Comparison of ENCODE assay signal across 8 cellular contexts in the genomic region with DNA sequence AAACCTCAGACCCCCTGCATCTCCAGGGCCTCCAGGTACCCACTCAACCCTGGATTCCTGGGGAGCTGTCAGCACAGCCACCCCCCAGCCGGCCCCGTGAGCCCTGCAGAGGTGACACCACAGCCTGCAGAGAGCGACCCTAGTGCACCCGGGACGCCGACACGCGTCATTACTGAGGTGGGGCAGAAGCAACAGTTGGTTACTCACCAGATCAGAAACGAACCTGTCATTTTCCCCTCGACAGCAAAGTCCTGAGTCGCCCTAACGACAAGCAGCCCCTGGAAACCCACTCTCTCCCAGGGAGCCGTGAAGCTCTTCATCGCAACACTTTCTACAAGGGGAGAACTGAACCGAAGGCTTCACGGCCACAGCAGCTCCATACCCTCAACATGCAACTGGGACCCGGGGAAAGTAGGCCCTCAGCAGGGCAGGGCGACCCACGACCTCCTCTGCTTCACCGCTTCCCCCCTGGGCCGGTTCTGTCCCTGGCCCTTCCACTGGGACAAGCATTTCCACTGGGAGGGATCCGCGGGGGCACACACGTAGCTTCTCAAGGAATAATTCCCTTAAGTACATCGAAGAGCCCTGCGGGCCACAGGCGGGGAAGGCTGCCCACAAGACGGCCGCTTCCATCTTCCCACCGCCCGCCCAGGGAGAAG. TPM values are rescaled to one million over a fixed set of nuclear protein-coding genes. Genes with fewer than 3 reads are reported as not detected.
DNase-seq lines count a peak whose midpoint lies in the region; ATAC-seq, FAIRE-seq and TF ChIP-seq lines count a peak whose summit lies in the region.

No MANE protein-coding gene starts in this region.

- no peaks in the 10 kb centered on the region; the same call in 1 of the 2 replicates for H3K27me3 Mint-ChIP-seq in HFFc6 (ENCODE audit: insufficient read depth)
- no peaks in the 10 kb centered on the region for H3K27me3 Mint-ChIP-seq in dendritic cell treated with granulocyte-macrophage colony-stimulating factor and Interleukin-4, amounts not matched to agents 40 ng/mL and 50 ng/mL, for 4 days
- no peaks in the 10 kb centered on the region for H3K27me3 Mint-ChIP-seq in naive B cell
- H3K27me3 Mint-ChIP-seq in stimulated activated naive CD8-positive, alpha-beta T cell treated with anti-CD3 and anti-CD28 coated beads, Interleukin-15, amount 100 ng/mL, for 72 hours = no peaks in the 10 kb centered on the region

- peak overlapping the region; percentile 94 for H3K27ac Mint-ChIP-seq in HFFc6
- peak overlapping the region; percentile 84 for H3K27ac Mint-ChIP-seq in dendritic cell treated with granulocyte-macrophage colony-stimulating factor and Interleukin-4, amounts not matched to agents 40 ng/mL and 50 ng/mL, for 4 days
- peak overlapping the region; percentile 14 to 87 (median 80) for H3K27ac Mint-ChIP-seq in naive B cell
- H3K27ac Mint-ChIP-seq in stimulated activated naive CD8-positive, alpha-beta T cell treated with anti-CD3 and anti-CD28 coated beads, Interleukin-15, amount 100 ng/mL, for 72 hours = peak overlapping the region; percentile 97 to 99

- H3K4me3 Mint-ChIP-seq in HFFc6 (peak overlapping the region; percentile 94), naive B cell (peak overlapping the region; percentile 78 to 92 (median 86))
- H3K4me3 Mint-ChIP-seq in dendritic cell treated with granulocyte-macrophage colony-stimulating factor and Interleukin-4, amounts not matched to agents 40 ng/mL and 50 ng/mL, for 4 days = peak overlapping the region; percentile 83
- peak overlapping the region; percentile 94 to 96 for H3K4me3 Mint-ChIP-seq in stimulated activated naive CD8-positive, alpha-beta T cell treated with anti-CD3 and anti-CD28 coated beads, Interleukin-15, amount 100 ng/mL, for 72 hours

- intact Hi-C loops in dendritic cell treated with granulocyte-macrophage colony-stimulating factor and Interleukin-4, amounts not matched to agents 40 ng/mL and 50 ng/mL, for 4 days (cut with micrococcal nuclease) = no loop called here

- peak; percentile 39 for DNase-seq in HFFc6
- peak; percentile 55 for DNase-seq in activated CD4-positive, alpha-beta T cell treated with anti-CD3 and anti-CD28 coated beads for 1 hour
- DNase-seq in naive B cell = no peak
- peak; percentile 55 to 70 for DNase-seq in stimulated activated naive CD8-positive, alpha-beta T cell treated with anti-CD3 and anti-CD28 coated beads, Interleukin-15, amount 100 ng/mL, for 72 hours
- DNase-seq in NCI-H82 treated with DMSO at 0.1 percent for 48 hours (lab: John Stamatoyannopoulos, UW; ENCODE audit: unreplicated experiment) = no peak
- no peak for DNase-seq in frontal cortex (ENCODE audit: low spot score in 2 of 2)

- H3K36me3 Mint-ChIP-seq in HFFc6 (ENCODE audit: low read depth) = peaks cover 21% of the 10 kb centered on the region
- peaks cover 58% of the 10 kb centered on the region for H3K36me3 Mint-ChIP-seq in dendritic cell treated with granulocyte-macrophage colony-stimulating factor and Interleukin-4, amounts not matched to agents 40 ng/mL and 50 ng/mL, for 4 days (ENCODE audit: low read depth)
- H3K36me3 Mint-ChIP-seq in naive B cell = peaks cover 9 to 13% of the 10 kb centered on the region in 2 donors

- H3K9me3 Mint-ChIP-seq in HFFc6 (peaks cover 8% of the 10 kb centered on the region; the same call in 1 of the 2 replicates), naive B cell (no peaks in the 10 kb centered on the region)
- H3K9me3 Mint-ChIP-seq in dendritic cell treated with granulocyte-macrophage colony-stimulating factor and Interleukin-4, amounts not matched to agents 40 ng/mL and 50 ng/mL, for 4 days = no peaks in the 10 kb centered on the region
- H3K9me3 Mint-ChIP-seq in stimulated activated naive CD8-positive, alpha-beta T cell treated with anti-CD3 and anti-CD28 coated beads, Interleukin-15, amount 100 ng/mL, for 72 hours = no peaks in the 10 kb centered on the region

- no peak for FAIRE-seq in frontal cortex (lab: Jason Lieb, UNC)

- H3K4me1 Mint-ChIP-seq in HFFc6 (ENCODE audit: low read depth) (peaks cover 23% of the 10 kb centered on the region), naive B cell (peaks cover 36 to 61% (median 44%) of the 10 kb centered on the region in 3 donors)
- peaks cover 69% of the 10 kb centered on the region for H3K4me1 Mint-ChIP-seq in dendritic cell treated with granulocyte-macrophage colony-stimulating factor and Interleukin-4, amounts not matched to agents 40 ng/mL and 50 ng/mL, for 4 days (ENCODE audit: low read depth)
- H3K4me1 Mint-ChIP-seq in stimulated activated naive CD8-positive, alpha-beta T cell treated with anti-CD3 and anti-CD28 coated beads, Interleukin-15, amount 100 ng/mL, for 72 hours = peaks cover 64% of the 10 kb centered on the region

- ATAC-seq in naive B cell (ENCODE audit: low read depth in 2 of 2) (peak in 1 of 2 donors; percentile 23), GM18861 (IDR thresholded peaks at IDR 0.05; ENCODE audit: unreplicated experiment) (no peak)
- peak; percentile 81 for ATAC-seq in stimulated activated naive CD8-positive, alpha-beta T cell treated with anti-CD3 and anti-CD28 coated beads, Interleukin-15, amount 100 ng/mL, for 72 hours

- TF ChIP-seq CTCF in HFFc6 (IDR thresholded peaks at IDR 0.05) = no peak

RNA-seq across cellular contexts. Expression of a gene that starts 1.6 kb away (rescaled TPM):
- 10 to 100 TPM; 17.2 to 20.8 (median 18.1) TPM for total RNA-seq in HFFc6 (2021; fragmentation: NEBNext Ultra II Directional; extraction: Animal tissue kit (Norgen Biotek cat#: 25700))
- 1 to 10 TPM in 5 of 6 donors, under 1 TPM in 1; 0.23 to 3.0 (median 1.8) TPM for polyA plus RNA-seq in naive B cell (ENCODE audit: low read depth in 6 of 6)
- total RNA-seq in frontal cortex = 50.1 TPM

RNA-seq across cellular contexts. Expression of a gene that starts 27.6 kb away (rescaled TPM):
- 10 to 100 TPM in 1 of 6 experiments, 1 to 10 TPM in 5; 7.9 to 10.9 (median 9.0) TPM for total RNA-seq in HFFc6 (2021; fragmentation: NEBNext Ultra II Directional; extraction: Animal tissue kit (Norgen Biotek cat#: 25700))
- polyA plus RNA-seq in naive B cell (ENCODE audit: low read depth in 6 of 6) = 10 to 100 TPM in 1 of 6 donors, 1 to 10 TPM in 5; 3.8 to 10.3 (median 6.1) TPM
- total RNA-seq in frontal cortex = 23.2 TPM

Comparison
In these comparisons a context has a peak if more than half of its experiments do, and no peak if none do; other contexts are left out.
1. DNase-seq: peak in HFFc6 (single experiment), activated CD4-positive, alpha-beta T cell treated with anti-CD3 and anti-CD28 coated beads for 1 hour (single experiment) and stimulated activated naive CD8-positive, alpha-beta T cell treated with anti-CD3 and anti-CD28 coated beads, Interleukin-15, amount 100 ng/mL, for 72 hours (2 of 2); none in naive B cell (single experiment), NCI-H82 treated with DMSO at 0.1 percent for 48 hours (single experiment) and frontal cortex (0 of 2).
2. Peak in every context shown above with its lines, with median percentiles within 50 percentile points of each other: H3K27ac Mint-ChIP-seq and H3K4me3 Mint-ChIP-seq.